ENCODE assay signal across 9 cellular contexts in genomic region chr9:114908796-114909448, GRCh38. TPM values are rescaled to one million over a fixed set of nuclear protein-coding genes. Genes with fewer than 3 reads are reported as not detected.
A peak's percentile ranks its signal among the peaks of the same experiment; 100 is the strongest.
DNase-seq lines count a peak whose midpoint lies in the region; ATAC-seq and TF ChIP-seq lines count a peak whose summit lies in the region.
"Had no signal": no experiment of that assay in that cellular context is flagged by ENCODE, and none has a peak within 500 bp of the region (broad histone marks: within the 10 kb centered on the region; RNA-seq: fewer than 3 reads in every experiment).

No MANE protein-coding gene starts in this region.

- intact Hi-C loops in left colon (cut with DNase I, micrococcal nuclease), result loop anchor here in 1 of 2 donors (10.0 kb wide), 1 partner anchor 616 kb away; no protein-coding TSS in a partner anchor

- ATAC-seq in GM18870 (IDR thresholded peaks at IDR 0.05; ENCODE audit: unreplicated experiment) (peak; percentile 17), esophagus mucosa (peak; percentile 51), left colon (no peak)

- peak overlapping the region; percentile 61; the same call in 1 of the 2 replicates for H3K27ac ChIP-seq in RWPE1

- CTCF ChIA-PET in RWPE1 (lab: Yijun Ruan, JAX), result interaction anchor here (0.6 to 3.6 kb wide), 10 partner anchors 56 to 256 kb away, joined by 3 to 29 read pairs (median 4); partner anchors contain the start of genes TEX48 and TNFSF15

- no peak for TF ChIP-seq CTCF in RWPE1 (conservative IDR thresholded peaks at IDR 0.05; ENCODE audit: low read depth)

- POLR2A ChIA-PET in RWPE1 (lab: Yijun Ruan, JAX; ENCODE audit: low non-redundant PET), result no interaction called here

- DNase-seq in A172 (ENCODE audit: low spot score) (peak; percentile 63), RWPE1 (ENCODE audit: low spot score) (no peak), left colon (no peak), medulla oblongata (ENCODE audit: extremely low spot score) (no peak), NCI-H2107 (lab: John Stamatoyannopoulos, UW) (no peak)
- no peak for DNase-seq in effector CD4-positive, alpha-beta T cell
- DNase-seq: NCI-H1436 treated with DMSO at 0.1 percent for 48 hours had no signal

RNA-seq across cellular contexts. Expression of gene TNFSF8, which starts 21.5 kb away (rescaled TPM):
- total RNA-seq in A172 (2014; rRNA removed; shearing (Covaris generic)), result not detected in 2 replicates
- 0.20 TPM for total RNA-seq in esophagus mucosa
- total RNA-seq in left colon, result 1 to 10 TPM in 1 of 2 donors, under 1 TPM in 1; 0.24 to 1.0 TPM
